8 cellular contexts compared by ENCODE assay signal in the genomic region with DNA sequence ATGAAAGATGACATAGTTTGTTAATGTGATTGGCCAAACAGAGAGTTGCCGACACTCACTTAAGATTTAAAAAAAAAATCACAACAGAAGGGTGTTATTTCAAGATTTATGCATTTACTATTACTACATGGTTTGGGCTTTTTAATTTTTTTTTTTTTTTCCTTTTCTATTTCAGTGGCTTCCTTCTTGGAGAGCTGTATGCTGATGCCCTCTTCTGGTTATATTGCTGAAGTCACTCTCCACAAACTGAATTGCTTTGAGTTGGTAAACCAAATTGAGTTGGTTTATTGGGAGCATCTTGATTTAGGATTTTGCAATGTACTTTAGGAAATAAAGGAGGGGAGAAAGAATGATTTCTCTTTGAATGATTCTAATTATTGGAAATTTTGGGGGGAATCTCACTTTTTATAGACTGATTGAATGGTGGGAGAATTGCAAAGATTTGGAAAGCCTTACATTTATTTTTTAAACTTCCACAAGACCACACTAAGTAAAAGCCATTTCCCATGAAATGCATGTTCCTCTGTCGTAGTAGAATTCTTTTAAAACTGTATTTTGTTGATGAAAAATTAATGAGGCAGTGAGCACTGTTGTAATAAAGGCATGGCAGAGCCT.
DNase-seq lines count a peak whose midpoint lies in the region; ATAC-seq, FAIRE-seq and TF ChIP-seq lines count a peak whose summit lies in the region.

No MANE protein-coding gene starts in this region.

- H3K4me3 ChIP-seq in GM12864 (ENCODE audit: low read depth, low read length): no peak overlapping the region

- peak; percentile 61 for FAIRE-seq in endometrium (lab: Jason Lieb, UNC)

- DNase-seq in GM12864 (ENCODE audit: low read depth) (no peak), NCI-H2227 treated with DMSO at 0.1 percent for 48 hours (lab: John Stamatoyannopoulos, UW) (peak; percentile 23), pons (ENCODE audit: low spot score) (peak; percentile 32), NCI-H1436 treated with DMSO at 0.1 percent for 48 hours (lab: John Stamatoyannopoulos, UW) (no peak), NCI-H345 treated with DMSO at 0.1 percent for 48 hours (lab: John Stamatoyannopoulos, UW; ENCODE audit: unreplicated experiment) (no peak)

- TF ChIP-seq CTCF in GM12864 (IDR thresholded peaks at IDR 0.05; ENCODE audit: low read depth, low read length, missing control alignments): peak; percentile 7

- ATAC-seq in GM19397 (IDR thresholded peaks at IDR 0.05; ENCODE audit: unreplicated experiment) (no peak), GM18867 (IDR thresholded peaks at IDR 0.05; ENCODE audit: unreplicated experiment) (no peak)

Comparison
In these comparisons a context has a peak if more than half of its experiments do, and no peak if none do; other contexts are left out.
1. DNase-seq: peak in NCI-H2227 treated with DMSO at 0.1 percent for 48 hours (single experiment) and pons (single experiment); none in GM12864 (single experiment), NCI-H1436 treated with DMSO at 0.1 percent for 48 hours (single experiment) and NCI-H345 treated with DMSO at 0.1 percent for 48 hours (single experiment).